Comparison of ENCODE assay signal across 12 cellular contexts in genomic region chr20:4167261-4168004, GRCh38. TPM values are rescaled to one million over a fixed set of nuclear protein-coding genes. Genes with fewer than 3 reads are reported as not detected.
DNase-seq lines count a peak whose midpoint lies in the region; ATAC-seq and TF ChIP-seq lines count a peak whose summit lies in the region.
"Had no signal": no experiment of that assay in that cellular context is flagged by ENCODE, and none has a peak within 500 bp of the region (broad histone marks: within the 10 kb centered on the region; RNA-seq: fewer than 3 reads in every experiment).

No MANE protein-coding gene starts in this region.

- H3K36me3 ChIP-seq in H7 (replicated peaks; ENCODE audit: control insufficient read depth, insufficient read depth, low read length) (no peaks in the 10 kb centered on the region), RWPE2 (ENCODE audit: low read depth) (no peaks in the 10 kb centered on the region)
- H3K36me3 ChIP-seq: SJSA1, tibial artery had no signal

- H3K4me1 ChIP-seq in RWPE2 (ENCODE audit: insufficient read depth, poor library complexity, severe bottlenecking): peaks cover 20% of the 10 kb centered on the region

- H3K9me3 Mint-ChIP-seq in natural killer cell: no peaks in the 10 kb centered on the region
- H3K9me3 Mint-ChIP-seq in activated naive CD4-positive, alpha-beta T cell treated with anti-CD3 and anti-CD28 coated beads, Interleukin-2, amount 50 U/mL, for 72 hours: no peaks in the 10 kb centered on the region
- H3K9me3 Mint-ChIP-seq: activated T-helper 1 cell treated with anti-CD3 and anti-CD28 coated beads, Interleukin-12 subunit alpha, Interleukin-12 subunit beta, Interleukin-2, Interleukin-4 antibody, amounts not matched to agents 30 ng/mL and 10 ng/mL and 1 ng/mL, durations not matched to agents 14 hours and 24 hours and 36 hours had no signal

- H3K27me3 Mint-ChIP-seq in natural killer cell (ENCODE audit: low read depth in 2 of 2): peaks cover 0 to under 1% of the 10 kb centered on the region in 2 donors

- ATAC-seq in RWPE2 (ENCODE audit: low read depth): no peak
- no peak for ATAC-seq in natural killer cell
- ATAC-seq in activated naive CD4-positive, alpha-beta T cell treated with anti-CD3 and anti-CD28 coated beads, Interleukin-2, amount 50 U/mL, for 72 hours: no peak
- ATAC-seq: activated CD4-positive, CD25-positive, alpha-beta regulatory T cell treated with anti-CD3 and anti-CD28 coated beads, Interleukin-2, amount 50 U/mL, for 24 hours had no signal

- TF ChIP-seq CTCF in RWPE2 (IDR thresholded peaks at IDR 0.05; ENCODE audit: poor library complexity, severe bottlenecking) (no peak), natural killer cell (IDR thresholded peaks at IDR 0.05) (no peak), GM10266 (IDR thresholded peaks at IDR 0.05; ENCODE audit: control insufficient read depth, insufficient read depth, low read depth, missing control alignments) (no peak)

- DNase-seq in H7: peak; percentile 89
- DNase-seq in RWPE2 (ENCODE audit: low spot score): no peak
- peak in 42 of 51 donors; percentile 26 to 87 (median 68) for DNase-seq in hypothalamus (lab: John Stamatoyannopoulos, UW)
- peak; percentile 53 to 97 (median 77) for DNase-seq in posterior cingulate gyrus
- DNase-seq in natural killer cell: no peak
- no peak for DNase-seq in activated naive CD4-positive, alpha-beta T cell treated with anti-CD3 and anti-CD28 coated beads, Interleukin-2, amount 50 U/mL, for 72 hours (ENCODE audit: low spot score in 2 of 2)
- no peak for DNase-seq in GM10266 (ENCODE audit: extremely low spot score)
- DNase-seq: NCI-H69, tibial artery had no signal

- H3K27ac ChIP-seq in RWPE2 (ENCODE audit: poor library complexity, severe bottlenecking): peak overlapping the region; percentile 56
- H3K27ac ChIP-seq: SJSA1, tibial artery had no signal

- H3K27ac Mint-ChIP-seq in natural killer cell: no peak overlapping the region
- no peak overlapping the region for H3K27ac Mint-ChIP-seq in activated naive CD4-positive, alpha-beta T cell treated with anti-CD3 and anti-CD28 coated beads, Interleukin-2, amount 50 U/mL, for 72 hours

- H3K27me3 ChIP-seq in H7 (ENCODE audit: control insufficient read depth, insufficient read depth, low read length): no peaks in the 10 kb centered on the region
- no peaks in the 10 kb centered on the region for H3K27me3 ChIP-seq in RWPE2 (ENCODE audit: insufficient read depth, poor library complexity, severe bottlenecking)
- H3K27me3 ChIP-seq: SJSA1, tibial artery had no signal

- H3K4me1 Mint-ChIP-seq in natural killer cell: peaks cover 10% of the 10 kb centered on the region in 2 donors

- intact Hi-C loops in posterior cingulate gyrus (cut with DNase I) (no loop called here), natural killer cell (cut with micrococcal nuclease) (no loop called here)

- H3K36me3 Mint-ChIP-seq in natural killer cell: no peaks in the 10 kb centered on the region
- no peaks in the 10 kb centered on the region for H3K36me3 Mint-ChIP-seq in activated naive CD4-positive, alpha-beta T cell treated with anti-CD3 and anti-CD28 coated beads, Interleukin-2, amount 50 U/mL, for 72 hours

- H3K4me3 ChIP-seq in H7 (ENCODE audit: insufficient read depth, low read depth, low read length) (no peak overlapping the region), RWPE2 (ENCODE audit: severe bottlenecking) (no peak overlapping the region)
- H3K4me3 ChIP-seq: SJSA1, tibial artery had no signal

- no peaks in the 10 kb centered on the region for H3K9me3 ChIP-seq in RWPE2 (ENCODE audit: severe bottlenecking)
- H3K9me3 ChIP-seq: tibial artery had no signal

- no peak overlapping the region for H3K4me3 Mint-ChIP-seq in natural killer cell
- H3K4me3 Mint-ChIP-seq: activated T-helper 1 cell treated with anti-CD3 and anti-CD28 coated beads, Interleukin-12 subunit alpha, Interleukin-12 subunit beta, Interleukin-2, Interleukin-4 antibody, amounts not matched to agents 30 ng/mL and 10 ng/mL and 1 ng/mL, durations not matched to agents 14 hours and 24 hours and 36 hours had no signal

RNA-seq across cellular contexts. Expression of gene SMOX, which starts 18.8 kb away (rescaled TPM):
- total RNA-seq in H7 (2014; rRNA removed; shearing (Covaris generic)): 12.5 and 13.8 TPM in 2 replicates
- total RNA-seq in natural killer cell: 1 to 10 TPM; 1.0 to 3.6 (median 3.0) TPM
- total RNA-seq in activated naive CD4-positive, alpha-beta T cell treated with anti-CD3 and anti-CD28 coated beads, Interleukin-2, amount 50 U/mL, for 72 hours: 1 to 10 TPM; 1.3 to 2.2 TPM

Comparison
In these comparisons a context has a peak if more than half of its experiments do, and no peak if none do; other contexts are left out.
1. DNase-seq: peak in H7 (single experiment), hypothalamus (42 of 51) and posterior cingulate gyrus (10 of 10); none in RWPE2 (single experiment), natural killer cell (single experiment), activated naive CD4-positive, alpha-beta T cell treated with anti-CD3 and anti-CD28 coated beads, Interleukin-2, amount 50 U/mL, for 72 hours (0 of 2) and GM10266 (single experiment).